ENCODE assay signal across 1 cellular context in the genomic region with DNA sequence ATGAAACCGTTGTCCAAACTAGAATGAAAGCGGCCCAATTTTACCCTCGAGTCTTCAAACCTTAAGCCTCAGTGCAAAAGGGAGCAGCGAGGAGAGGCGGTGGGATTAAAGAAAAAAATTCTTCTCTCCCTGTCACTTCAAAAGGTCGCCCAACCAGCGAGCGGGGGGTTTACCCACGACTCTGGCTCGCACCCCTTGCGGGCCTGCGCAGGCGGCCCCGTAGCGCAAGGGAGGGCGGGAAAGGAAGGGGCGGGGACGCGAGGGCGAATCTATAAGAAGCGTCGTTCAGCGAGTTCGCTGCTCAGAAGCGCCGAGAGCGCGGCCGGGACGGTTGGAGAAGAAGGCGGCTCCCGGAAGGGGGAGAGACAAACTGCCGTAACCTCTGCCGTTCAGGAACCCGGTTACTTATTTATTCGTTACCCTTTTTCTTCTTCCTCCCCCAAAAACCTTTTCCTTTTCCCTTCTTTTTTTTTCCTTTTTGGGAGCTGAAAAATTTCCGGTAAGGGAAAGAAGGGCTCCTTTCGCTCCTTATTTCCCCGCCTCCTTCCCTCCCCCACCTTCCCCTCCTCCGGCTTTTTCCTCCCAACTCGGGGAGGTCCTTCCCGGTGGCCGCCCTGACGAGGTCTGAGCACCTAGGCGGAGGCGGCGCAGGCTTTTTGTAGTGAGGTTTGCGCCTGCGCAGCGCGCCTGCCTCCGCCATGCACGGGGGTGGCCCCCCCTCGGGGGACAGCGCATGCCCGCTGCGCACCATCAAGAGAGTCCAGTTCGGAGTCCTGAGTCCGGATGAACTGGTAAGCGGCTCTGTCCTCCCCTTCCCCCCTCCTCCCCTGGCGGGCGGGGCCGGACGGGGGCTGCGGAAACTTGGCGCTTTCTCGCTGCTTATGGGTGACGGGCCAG.
TF ChIP-seq lines count a peak whose summit lies in the region.

TSS of gene POLR2A (plus strand) at position 300 of the 897 bp plus-strand sequence.

TF ChIP-seq in HEK293, 187 proteins besides CTCF, POLR2A, EP300 and RAD21 (continued from another document):
- TF ChIP-seq, protein P1, sequence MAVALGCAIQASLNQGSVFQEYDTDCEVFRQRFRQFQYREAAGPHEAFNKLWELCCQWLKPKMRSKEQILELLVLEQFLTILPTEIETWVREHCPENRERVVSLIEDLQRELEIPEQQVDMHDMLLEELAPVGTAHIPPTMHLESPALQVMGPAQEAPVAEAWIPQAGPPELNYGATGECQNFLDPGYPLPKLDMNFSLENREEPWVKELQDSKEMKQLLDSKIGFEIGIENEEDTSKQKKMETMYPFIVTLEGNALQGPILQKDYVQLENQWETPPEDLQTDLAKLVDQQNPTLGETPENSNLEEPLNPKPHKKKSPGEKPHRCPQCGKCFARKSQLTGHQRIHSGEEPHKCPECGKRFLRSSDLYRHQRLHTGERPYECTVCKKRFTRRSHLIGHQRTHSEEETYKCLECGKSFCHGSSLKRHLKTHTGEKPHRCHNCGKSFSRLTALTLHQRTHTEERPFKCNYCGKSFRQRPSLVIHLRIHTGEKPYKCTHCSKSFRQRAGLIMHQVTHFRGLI (tag by site-specific recombination; IDR thresholded peaks at IDR 0.05): peak; percentile 76; the same call in 1 of the 2 replicates
- TF ChIP-seq BCL11A (tag by site-specific recombination; IDR thresholded peaks at IDR 0.05; ENCODE audit: low read depth) (no peak), ZBTB20 (tag by site-specific recombination; IDR thresholded peaks at IDR 0.05) (peak; percentile 63; the same call in 1 of the 2 replicates), ZNF394 (tag by site-specific recombination; IDR thresholded peaks at IDR 0.05; ENCODE audit: borderline replicate concordance) (peak; percentile 86), ZFP3 (tag by site-specific recombination; IDR thresholded peaks at IDR 0.05; ENCODE audit: low read depth) (no peak), ZNF155 (tag by site-specific recombination; IDR thresholded peaks at IDR 0.05) (no peak), ZNF311 (tag by site-specific recombination; IDR thresholded peaks at IDR 0.05; ENCODE audit: borderline replicate concordance) (no peak), ZNF600 (tag by site-specific recombination; IDR thresholded peaks at IDR 0.05) (peak; percentile 87), ZNF549 (tag by site-specific recombination; IDR thresholded peaks at IDR 0.05) (no peak), ZNF140 (tag by site-specific recombination; IDR thresholded peaks at IDR 0.05) (no peak), ZNF654 (tag by site-specific recombination; IDR thresholded peaks at IDR 0.05; ENCODE audit: low read depth) (peak; percentile 29), ZNF19 (tag by site-specific recombination; IDR thresholded peaks at IDR 0.05; ENCODE audit: low read depth) (no peak), AEBP2 (tag by site-specific recombination; IDR thresholded peaks at IDR 0.05; ENCODE audit: borderline replicate concordance) (peak; percentile 88; the same call in 1 of the 2 replicates), ZNF521 (tag by site-specific recombination; IDR thresholded peaks at IDR 0.05) (no peak), ZNF664 (tag by site-specific recombination; IDR thresholded peaks at IDR 0.05) (peak; percentile 56; the same call in 1 of the 2 replicates), ZNF324 (tag by site-specific recombination; IDR thresholded peaks at IDR 0.05) (peak; percentile 82), ZNF514 (tag by site-specific recombination; IDR thresholded peaks at IDR 0.05) (no peak), ZNF670 (tag by site-specific recombination; IDR thresholded peaks at IDR 0.05; ENCODE audit: low read depth) (no peak), ZNF513 (tag by site-specific recombination; IDR thresholded peaks at IDR 0.05) (peak; percentile 75), KLF16 (tag by site-specific recombination; IDR thresholded peaks at IDR 0.05) (peak; percentile 96), BCL11B (tag by site-specific recombination; IDR thresholded peaks at IDR 0.05; ENCODE audit: low read depth) (no peak)
- TF ChIP-seq, protein P2, sequence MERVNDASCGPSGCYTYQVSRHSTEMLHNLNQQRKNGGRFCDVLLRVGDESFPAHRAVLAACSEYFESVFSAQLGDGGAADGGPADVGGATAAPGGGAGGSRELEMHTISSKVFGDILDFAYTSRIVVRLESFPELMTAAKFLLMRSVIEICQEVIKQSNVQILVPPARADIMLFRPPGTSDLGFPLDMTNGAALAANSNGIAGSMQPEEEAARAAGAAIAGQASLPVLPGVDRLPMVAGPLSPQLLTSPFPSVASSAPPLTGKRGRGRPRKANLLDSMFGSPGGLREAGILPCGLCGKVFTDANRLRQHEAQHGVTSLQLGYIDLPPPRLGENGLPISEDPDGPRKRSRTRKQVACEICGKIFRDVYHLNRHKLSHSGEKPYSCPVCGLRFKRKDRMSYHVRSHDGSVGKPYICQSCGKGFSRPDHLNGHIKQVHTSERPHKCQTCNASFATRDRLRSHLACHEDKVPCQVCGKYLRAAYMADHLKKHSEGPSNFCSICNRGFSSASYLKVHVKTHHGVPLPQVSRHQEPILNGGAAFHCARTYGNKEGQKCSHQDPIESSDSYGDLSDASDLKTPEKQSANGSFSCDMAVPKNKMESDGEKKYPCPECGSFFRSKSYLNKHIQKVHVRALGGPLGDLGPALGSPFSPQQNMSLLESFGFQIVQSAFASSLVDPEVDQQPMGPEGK (tag by site-specific recombination; IDR thresholded peaks at IDR 0.05): peak; percentile 100
- TF ChIP-seq, protein P3, sequence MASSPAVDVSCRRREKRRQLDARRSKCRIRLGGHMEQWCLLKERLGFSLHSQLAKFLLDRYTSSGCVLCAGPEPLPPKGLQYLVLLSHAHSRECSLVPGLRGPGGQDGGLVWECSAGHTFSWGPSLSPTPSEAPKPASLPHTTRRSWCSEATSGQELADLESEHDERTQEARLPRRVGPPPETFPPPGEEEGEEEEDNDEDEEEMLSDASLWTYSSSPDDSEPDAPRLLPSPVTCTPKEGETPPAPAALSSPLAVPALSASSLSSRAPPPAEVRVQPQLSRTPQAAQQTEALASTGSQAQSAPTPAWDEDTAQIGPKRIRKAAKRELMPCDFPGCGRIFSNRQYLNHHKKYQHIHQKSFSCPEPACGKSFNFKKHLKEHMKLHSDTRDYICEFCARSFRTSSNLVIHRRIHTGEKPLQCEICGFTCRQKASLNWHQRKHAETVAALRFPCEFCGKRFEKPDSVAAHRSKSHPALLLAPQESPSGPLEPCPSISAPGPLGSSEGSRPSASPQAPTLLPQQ (tag by site-specific recombination; IDR thresholded peaks at IDR 0.05): peak; percentile 86
- TF ChIP-seq, protein P4, sequence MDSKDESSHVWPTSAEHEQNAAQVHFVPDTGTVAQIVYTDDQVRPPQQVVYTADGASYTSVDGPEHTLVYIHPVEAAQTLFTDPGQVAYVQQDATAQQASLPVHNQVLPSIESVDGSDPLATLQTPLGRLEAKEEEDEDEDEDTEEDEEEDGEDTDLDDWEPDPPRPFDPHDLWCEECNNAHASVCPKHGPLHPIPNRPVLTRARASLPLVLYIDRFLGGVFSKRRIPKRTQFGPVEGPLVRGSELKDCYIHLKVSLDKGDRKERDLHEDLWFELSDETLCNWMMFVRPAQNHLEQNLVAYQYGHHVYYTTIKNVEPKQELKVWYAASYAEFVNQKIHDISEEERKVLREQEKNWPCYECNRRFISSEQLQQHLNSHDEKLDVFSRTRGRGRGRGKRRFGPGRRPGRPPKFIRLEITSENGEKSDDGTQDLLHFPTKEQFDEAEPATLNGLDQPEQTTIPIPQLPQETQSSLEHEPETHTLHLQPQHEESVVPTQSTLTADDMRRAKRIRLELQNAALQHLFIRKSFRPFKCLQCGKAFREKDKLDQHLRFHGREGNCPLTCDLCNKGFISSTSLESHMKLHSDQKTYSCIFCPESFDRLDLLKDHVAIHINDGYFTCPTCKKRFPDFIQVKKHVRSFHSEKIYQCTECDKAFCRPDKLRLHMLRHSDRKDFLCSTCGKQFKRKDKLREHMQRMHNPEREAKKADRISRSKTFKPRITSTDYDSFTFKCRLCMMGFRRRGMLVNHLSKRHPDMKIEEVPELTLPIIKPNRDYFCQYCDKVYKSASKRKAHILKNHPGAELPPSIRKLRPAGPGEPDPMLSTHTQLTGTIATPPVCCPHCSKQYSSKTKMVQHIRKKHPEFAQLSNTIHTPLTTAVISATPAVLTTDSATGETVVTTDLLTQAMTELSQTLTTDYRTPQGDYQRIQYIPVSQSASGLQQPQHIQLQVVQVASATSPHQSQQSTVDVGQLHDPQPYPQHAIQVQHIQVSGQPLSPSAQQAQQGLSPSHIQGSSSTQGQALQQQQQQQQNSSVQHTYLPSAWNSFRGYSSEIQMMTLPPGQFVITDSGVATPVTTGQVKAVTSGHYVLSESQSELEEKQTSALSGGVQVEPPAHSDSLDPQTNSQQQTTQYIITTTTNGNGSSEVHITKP (tag by site-specific recombination; IDR thresholded peaks at IDR 0.05): peak; percentile 99
